Comparison of ENCODE assay signal across 18 cellular contexts in genomic region chr5:168432903-168433302, GRCh38.
"Had no signal": no experiment of that assay in that cellular context is flagged by ENCODE, and none has a peak within 500 bp of the region (broad histone marks: within the 10 kb centered on the region; RNA-seq: fewer than 3 reads in every experiment).

No MANE protein-coding gene starts in this region.

- H3K36me3 ChIP-seq: adrenal gland had no signal

- DNase-seq: activated CD4-positive, alpha-beta T cell treated with anti-CD3 and anti-CD28 coated beads for 36 hours; activated CD4-positive, alpha-beta T cell treated with anti-CD3 and anti-CD28 coated beads, Interleukin-2, amount 50 U/mL, for 48 hours; activated gamma-delta T cell treated with Interleukin-2 at 50 U/mL for 16 hours; activated T-cell treated with anti-CD3 and anti-CD28 coated beads for 4 hours; adrenal gland; cerebellar nuclear complex; effector memory CD4-positive, alpha-beta T cell; psoas muscle; right cardiac atrium; stomach; testis; upper lobe of right lung had no signal

- H3K27me3 ChIP-seq: adrenal gland, stomach, testis, upper lobe of right lung had no signal

- H3K27me3 Mint-ChIP-seq: dendritic cell treated with granulocyte-macrophage colony-stimulating factor and Interleukin-4, amounts not matched to agents 40 ng/mL and 50 ng/mL, for 4 days had no signal

- H3K27ac ChIP-seq: adrenal gland, psoas muscle, stomach, testis, upper lobe of right lung had no signal

- H3K9me3 ChIP-seq: adrenal gland, psoas muscle, stomach, testis, upper lobe of right lung had no signal

- H3K36me3 Mint-ChIP-seq: activated naive CD4-positive, alpha-beta T cell treated with anti-CD3 and anti-CD28 coated beads, Interleukin-2, amount 50 U/mL, for 72 hours had no signal

- H3K4me3 ChIP-seq: adrenal gland, psoas muscle, stomach, testis, upper lobe of right lung had no signal

- H3K4me1 ChIP-seq: adrenal gland, psoas muscle, stomach, testis, upper lobe of right lung had no signal

- H3K9me3 Mint-ChIP-seq: activated naive CD4-positive, alpha-beta T cell treated with anti-CD3 and anti-CD28 coated beads, Interleukin-2, amount 50 U/mL, for 72 hours; activated T-helper 1 cell treated with anti-CD3 and anti-CD28 coated beads, Interleukin-12 subunit alpha, Interleukin-12 subunit beta, Interleukin-2, Interleukin-4 antibody, amounts not matched to agents 30 ng/mL and 10 ng/mL and 1 ng/mL, durations not matched to agents 14 hours and 24 hours and 36 hours; dendritic cell treated with granulocyte-macrophage colony-stimulating factor and Interleukin-4, amounts not matched to agents 40 ng/mL and 50 ng/mL, for 4 days; neural crest cell; WTC11 had no signal

- H3K27ac Mint-ChIP-seq: activated CD4-positive, alpha-beta T cell treated with anti-CD3 and anti-CD28 coated beads for 36 hours; activated naive CD4-positive, alpha-beta T cell treated with anti-CD3 and anti-CD28 coated beads, Interleukin-2, amount 50 U/mL, for 72 hours; activated T-helper 1 cell treated with anti-CD3 and anti-CD28 coated beads, Interleukin-12 subunit alpha, Interleukin-12 subunit beta, Interleukin-2, Interleukin-4 antibody, amounts not matched to agents 30 ng/mL and 10 ng/mL and 1 ng/mL, durations not matched to agents 14 hours and 24 hours and 36 hours; dendritic cell treated with granulocyte-macrophage colony-stimulating factor and Interleukin-4, amounts not matched to agents 40 ng/mL and 50 ng/mL, for 4 days; memory B cell; WTC11 had no signal

- H3K4me1 Mint-ChIP-seq: activated CD4-positive, alpha-beta T cell treated with anti-CD3 and anti-CD28 coated beads for 36 hours had no signal

- H3K4me3 Mint-ChIP-seq: activated CD4-positive, alpha-beta T cell treated with anti-CD3 and anti-CD28 coated beads for 36 hours; activated T-helper 1 cell treated with anti-CD3 and anti-CD28 coated beads, Interleukin-12 subunit alpha, Interleukin-12 subunit beta, Interleukin-2, Interleukin-4 antibody, amounts not matched to agents 30 ng/mL and 10 ng/mL and 1 ng/mL, durations not matched to agents 14 hours and 24 hours and 36 hours; dendritic cell treated with granulocyte-macrophage colony-stimulating factor and Interleukin-4, amounts not matched to agents 40 ng/mL and 50 ng/mL, for 4 days; memory B cell; neural crest cell; WTC11 had no signal

- ATAC-seq: activated CD4-positive, alpha-beta T cell treated with anti-CD3 and anti-CD28 coated beads for 36 hours; activated naive CD4-positive, alpha-beta T cell treated with anti-CD3 and anti-CD28 coated beads, Interleukin-2, amount 50 U/mL, for 72 hours; psoas muscle; right cardiac atrium; upper lobe of right lung; WTC11 had no signal
